In genomic region chr13:111462221-111462764, GRCh38 we compare ENCODE assay signal across 20 cellular contexts.
DNase-seq lines count a peak whose midpoint lies in the region; ATAC-seq and TF ChIP-seq lines count a peak whose summit lies in the region.
"Had no signal": no experiment of that assay in that cellular context is flagged by ENCODE, and none has a peak within 500 bp of the region (broad histone marks: within the 10 kb centered on the region; RNA-seq: fewer than 3 reads in every experiment).

No MANE protein-coding gene starts in this region.

- H3K36me3 Mint-ChIP-seq in activated CD4-positive, alpha-beta memory T cell treated with anti-CD3 and anti-CD28 coated beads, Interleukin-2, amount 10 ng/mL, durations not matched to agents 7 days and 5 days (ENCODE audit: low read depth) = no peaks in the 10 kb centered on the region
- no peaks in the 10 kb centered on the region for H3K36me3 Mint-ChIP-seq in activated CD4-positive, alpha-beta memory T cell treated with anti-CD3 and anti-CD28 coated beads for 36 hours
- no peaks in the 10 kb centered on the region for H3K36me3 Mint-ChIP-seq in chondrocyte (ENCODE audit: low read depth)
- H3K36me3 Mint-ChIP-seq: CD4-positive, alpha-beta memory T cell had no signal

- H2AFZ ChIP-seq in PC-3 (ENCODE audit: low read length) = no peak overlapping the region

- POLR2A ChIA-PET in activated CD4-positive, alpha-beta memory T cell treated with anti-CD3 and anti-CD28 coated beads, Interleukin-2, amount 10 ng/mL, durations not matched to agents 7 days and 5 days (lab: Charles Lee) = no interaction called here
- POLR2A ChIA-PET in activated CD4-positive, alpha-beta memory T cell treated with anti-CD3 and anti-CD28 coated beads for 36 hours (lab: Charles Lee) = no interaction called here
- POLR2A ChIA-PET in PC-3 (lab: Charles Lee; ENCODE audit: unreplicated experiment) = no interaction called here

- no peaks in the 10 kb centered on the region for H3K4me1 Mint-ChIP-seq in activated CD4-positive, alpha-beta memory T cell treated with anti-CD3 and anti-CD28 coated beads, Interleukin-2, amount 10 ng/mL, durations not matched to agents 7 days and 5 days
- H3K4me1 Mint-ChIP-seq in activated CD4-positive, alpha-beta memory T cell treated with anti-CD3 and anti-CD28 coated beads for 36 hours (ENCODE audit: low read depth) = no peaks in the 10 kb centered on the region
- peaks cover 3% of the 10 kb centered on the region for H3K4me1 Mint-ChIP-seq in chondrocyte (ENCODE audit: low read depth)

- intact Hi-C loops in activated CD4-positive, alpha-beta memory T cell treated with anti-CD3 and anti-CD28 coated beads for 36 hours (cut with micrococcal nuclease) = no loop called here
- intact Hi-C loops in sigmoid colon (cut with DNase I) = no loop called here
- intact Hi-C loops in PC-3 (cut with micrococcal nuclease) = no loop called here

- no peaks in the 10 kb centered on the region for H3K9me2 ChIP-seq in PC-3 (replicated peaks; ENCODE audit: low read length)

- no peak overlapping the region for H3K4me2 ChIP-seq in PC-3 (ENCODE audit: low read length)

- H3K9me3 ChIP-seq in sigmoid colon (no peaks in the 10 kb centered on the region), PC-3 (ENCODE audit: low read length) (no peaks in the 10 kb centered on the region)
- H3K9me3 ChIP-seq: HAP-1 had no signal

- H3K4me3 ChIP-seq in coronary artery (no peak overlapping the region), sigmoid colon (no peak overlapping the region), PC-3 (ENCODE audit: low read length) (no peak overlapping the region)
- H3K4me3 ChIP-seq: HAP-1 had no signal

- CTCF ChIA-PET in activated CD4-positive, alpha-beta memory T cell treated with anti-CD3 and anti-CD28 coated beads, Interleukin-2, amount 10 ng/mL, durations not matched to agents 7 days and 5 days (lab: Charles Lee) = interaction anchor here (0.5 kb wide), 2 partner anchors 20 to 246 kb away, joined by 3 to 4 read pairs; no protein-coding TSS in a partner anchor
- CTCF ChIA-PET in activated CD4-positive, alpha-beta memory T cell treated with anti-CD3 and anti-CD28 coated beads for 36 hours (lab: Charles Lee) = no interaction called here
- CTCF ChIA-PET in PC-3 (lab: Charles Lee) = no interaction called here

- no peak for ATAC-seq in left lobe of liver
- ATAC-seq in PC-3 = no peak
- ATAC-seq in GM19395 (IDR thresholded peaks at IDR 0.05; ENCODE audit: unreplicated experiment) = no peak

- no peak for TF ChIP-seq POLR2A in sigmoid colon (IDR thresholded peaks at IDR 0.05)

- no peaks in the 10 kb centered on the region for H3K36me3 ChIP-seq in sigmoid colon
- H3K36me3 ChIP-seq in PC-3 (ENCODE audit: low read depth, low read length) = no peaks in the 10 kb centered on the region
- H3K36me3 ChIP-seq: HAP-1 had no signal

- no peak overlapping the region for H3K4me3 Mint-ChIP-seq in activated CD4-positive, alpha-beta memory T cell treated with anti-CD3 and anti-CD28 coated beads, Interleukin-2, amount 10 ng/mL, durations not matched to agents 7 days and 5 days
- H3K4me3 Mint-ChIP-seq in activated CD4-positive, alpha-beta memory T cell treated with anti-CD3 and anti-CD28 coated beads for 36 hours = no peak overlapping the region
- no peak overlapping the region for H3K4me3 Mint-ChIP-seq in chondrocyte (ENCODE audit: unreplicated experiment)
- H3K4me3 Mint-ChIP-seq: B cell; CD4-positive, alpha-beta memory T cell; HFFc6 had no signal

- H4K20me1 ChIP-seq in PC-3 (ENCODE audit: low read length) = no peaks in the 10 kb centered on the region

- no peaks in the 10 kb centered on the region for H3K79me2 ChIP-seq in PC-3 (ENCODE audit: low read length)

- no peak overlapping the region for H3K9ac ChIP-seq in PC-3 (ENCODE audit: low read length)

- no peaks in the 10 kb centered on the region for H3F3A ChIP-seq in PC-3 (ENCODE audit: low read length, unreplicated experiment)

- H3K27ac Mint-ChIP-seq in activated CD4-positive, alpha-beta memory T cell treated with anti-CD3 and anti-CD28 coated beads, Interleukin-2, amount 10 ng/mL, durations not matched to agents 7 days and 5 days = no peak overlapping the region
- H3K27ac Mint-ChIP-seq in activated CD4-positive, alpha-beta memory T cell treated with anti-CD3 and anti-CD28 coated beads for 36 hours = no peak overlapping the region
- no peak overlapping the region for H3K27ac Mint-ChIP-seq in chondrocyte (ENCODE audit: unreplicated experiment)
- H3K27ac Mint-ChIP-seq: B cell; CD4-positive, alpha-beta memory T cell; HFFc6 had no signal

- 79 to 87% methylated on average over 14 of the region's 14 CpGs for WGBS in sigmoid colon, 2 donors

- no peaks in the 10 kb centered on the region for H3K4me1 ChIP-seq in sigmoid colon
- no peaks in the 10 kb centered on the region for H3K4me1 ChIP-seq in PC-3 (ENCODE audit: insufficient read depth, low read length)
- H3K4me1 ChIP-seq: HAP-1 had no signal

- BruUV-seq in PC-3 (replicated peaks; lab: Mats Ljungman, UMichigan) = no TSS peak

- H3K27ac ChIP-seq in coronary artery (no peak overlapping the region), sigmoid colon (no peak overlapping the region), PC-3 (ENCODE audit: low read length) (no peak overlapping the region)
- H3K27ac ChIP-seq: 22Rv1 had no signal

- H3K9me3 Mint-ChIP-seq in activated CD4-positive, alpha-beta memory T cell treated with anti-CD3 and anti-CD28 coated beads, Interleukin-2, amount 10 ng/mL, durations not matched to agents 7 days and 5 days = no peaks in the 10 kb centered on the region
- no peaks in the 10 kb centered on the region for H3K9me3 Mint-ChIP-seq in activated CD4-positive, alpha-beta memory T cell treated with anti-CD3 and anti-CD28 coated beads for 36 hours
- H3K9me3 Mint-ChIP-seq in chondrocyte (ENCODE audit: low read depth) = peaks cover 9% of the 10 kb centered on the region
- H3K9me3 Mint-ChIP-seq: HFFc6 had no signal

- TF ChIP-seq CTCF in coronary artery (IDR thresholded peaks at IDR 0.05) (no peak), sigmoid colon (IDR thresholded peaks at IDR 0.05) (no peak), chondrocyte (IDR thresholded peaks at IDR 0.05) (no peak), PC-3 (conservative IDR thresholded peaks at IDR 0.05; ENCODE audit: low read depth, low read length) (no peak)

- peaks cover 25% of the 10 kb centered on the region for H3K27me3 Mint-ChIP-seq in activated CD4-positive, alpha-beta memory T cell treated with anti-CD3 and anti-CD28 coated beads, Interleukin-2, amount 10 ng/mL, durations not matched to agents 7 days and 5 days
- peaks cover 11% of the 10 kb centered on the region for H3K27me3 Mint-ChIP-seq in activated CD4-positive, alpha-beta memory T cell treated with anti-CD3 and anti-CD28 coated beads for 36 hours
- peaks cover 53% of the 10 kb centered on the region for H3K27me3 Mint-ChIP-seq in chondrocyte (ENCODE audit: low read depth)

- TF ChIP-seq EP300 in sigmoid colon (IDR thresholded peaks at IDR 0.05) = no peak

- DNase-seq in activated CD4-positive, alpha-beta memory T cell treated with anti-CD3 and anti-CD28 coated beads, Interleukin-2, amount 10 ng/mL, durations not matched to agents 7 days and 5 days = peak; percentile 11
- no peak for DNase-seq in activated CD4-positive, alpha-beta memory T cell treated with anti-CD3 and anti-CD28 coated beads for 36 hours
- DNase-seq in coronary artery (ENCODE audit: low spot score) (peak; percentile 31), left lobe of liver (ENCODE audit: low spot score) (peak; percentile 22), sigmoid colon (peak; percentile 43), chondrocyte (ENCODE audit: low spot score) (no peak), PC-3 (no peak)
- DNase-seq: C1 segment of cervical spinal cord; Calu3; CD4-positive, alpha-beta memory T cell; COR-L47; DMS53; DMS79 treated with DMSO at 0.1 percent for 48 hours; GF-D8; GOT3; HFFc6 had no signal

- peaks cover 0 to 41% (median 0%) of the 10 kb centered on the region in 3 donors for H3K27me3 ChIP-seq in sigmoid colon
- H3K27me3 ChIP-seq in PC-3 (ENCODE audit: low read length) = peaks cover 63% of the 10 kb centered on the region

Comparison
In these comparisons a context has a peak if more than half of its experiments do, and no peak if none do; other contexts are left out.
1. DNase-seq: peak in activated CD4-positive, alpha-beta memory T cell treated with anti-CD3 and anti-CD28 coated beads, Interleukin-2, amount 10 ng/mL, durations not matched to agents 7 days and 5 days (single experiment), coronary artery (single experiment), left lobe of liver (single experiment) and sigmoid colon (single experiment); none in activated CD4-positive, alpha-beta memory T cell treated with anti-CD3 and anti-CD28 coated beads for 36 hours (single experiment), chondrocyte (single experiment) and PC-3 (single experiment).